ENCODE assay signal across 1 cellular context in the genomic region with DNA sequence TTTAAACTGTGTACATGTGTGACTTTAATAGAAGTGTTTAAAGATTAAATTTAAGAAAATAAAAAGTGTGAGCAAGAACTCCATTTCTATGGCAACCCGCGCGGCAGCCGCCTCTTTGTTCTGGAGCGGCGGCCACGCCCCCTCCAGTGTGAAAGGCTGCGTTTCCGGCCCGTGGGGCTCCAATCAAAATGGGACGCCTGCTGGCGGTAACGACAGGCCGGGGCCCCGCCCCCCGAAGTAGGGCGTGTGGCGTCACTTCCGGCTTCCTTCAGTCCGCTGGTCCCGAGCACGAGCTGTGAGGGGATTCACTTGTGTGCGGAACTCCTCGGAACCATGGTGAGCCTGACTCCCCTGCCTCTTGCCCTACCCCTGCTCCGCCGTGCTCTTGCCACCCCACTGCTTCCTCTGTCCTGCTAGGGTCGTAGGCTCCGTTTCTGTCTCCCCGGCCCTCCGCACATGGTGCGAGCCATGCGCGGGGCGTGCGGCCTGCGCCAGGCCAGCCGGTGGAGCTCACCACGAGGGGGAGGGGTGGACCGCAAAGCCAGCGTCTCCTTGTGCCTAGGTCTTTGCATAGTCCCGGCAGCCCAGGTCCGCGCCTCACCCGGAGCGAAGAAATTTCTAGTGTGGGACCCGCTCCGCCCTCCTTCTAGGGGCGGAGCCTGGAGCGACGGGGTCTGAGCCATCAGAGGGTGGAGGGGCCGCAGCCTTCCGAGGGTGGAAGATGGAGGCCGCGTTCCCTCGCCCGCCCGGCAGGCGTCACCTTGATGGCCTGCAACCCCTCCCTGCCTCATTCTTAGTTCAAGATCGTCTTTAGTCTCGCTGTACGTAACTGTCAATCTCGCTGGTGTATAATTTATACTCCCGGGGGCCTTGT.
TF ChIP-seq lines count a peak whose summit lies in the region.

A gene (plus strand): TSS at position 271 of the 874 bp plus-strand sequence. CDS start 63 bp downstream, at position 334.

TF ChIP-seq in H1, 55 proteins besides CTCF, POLR2A, EP300 and RAD21:
- TF ChIP-seq GABPA (IDR thresholded peaks at IDR 0.05; ENCODE audit: borderline replicate concordance, insufficient read depth, low read length) (peak; percentile 79; the same call in 1 of the 2 replicates), TCF12 (IDR thresholded peaks at IDR 0.05; ENCODE audit: low read depth, low read length) (no peak), PHF8 (conservative IDR thresholded peaks at IDR 0.05; ENCODE audit: low read depth, low read length) (peak; percentile 100), ASH2L (IDR thresholded peaks at IDR 0.05; ENCODE audit: low read length) (peak; percentile 89), TAF7 (optimal IDR thresholded peaks at IDR 0.05; ENCODE audit: borderline replicate concordance, low read depth, low read length) (peak; percentile 87), JUND (IDR thresholded peaks at IDR 0.05; ENCODE audit: low read length) (peak; percentile 49; the same call in 1 of the 2 replicates), TAF1 (IDR thresholded peaks at IDR 0.05; ENCODE audit: low read depth, low read length) (peak; percentile 98), TBP (IDR thresholded peaks at IDR 0.05; ENCODE audit: low read depth, low read length) (peak; percentile 92), NANOG (IDR thresholded peaks at IDR 0.05; ENCODE audit: insufficient read depth, low read depth, low read length, poor library complexity, severe bottlenecking) (peak; percentile 43), SRF (IDR thresholded peaks at IDR 0.05; ENCODE audit: low read depth, low read length) (no peak), CHD1 (IDR thresholded peaks at IDR 0.05; ENCODE audit: low read depth, low read length) (peak; percentile 68; the same call in 1 of the 2 replicates), RFX5 (IDR thresholded peaks at IDR 0.05; ENCODE audit: borderline replicate concordance, low read depth, low read length) (no peak), CREB1 (IDR thresholded peaks at IDR 0.05) (peak; percentile 89), NRF1 (IDR thresholded peaks at IDR 0.05; ENCODE audit: low read depth, low read length) (no peak), SIN3A (conservative IDR thresholded peaks at IDR 0.05 in 1 of 2, IDR thresholded peaks at IDR 0.05 in 1 of 2; ENCODE audit: low read depth in 1 of 2, low read length in 2 of 2) (peak; percentile 59 to 78; a peak in 2 of 4 replicates), POLR2AphosphoS5 (IDR thresholded peaks at IDR 0.05; ENCODE audit: low read depth, low read length) (peak; percentile 99), RBBP5 (IDR thresholded peaks at IDR 0.05; ENCODE audit: borderline replicate concordance, low read depth, low read length) (peak; percentile 75), YY1 (IDR thresholded peaks at IDR 0.05; ENCODE audit: low read depth, low read length) (peak; percentile 69), KDM4A (IDR thresholded peaks at IDR 0.05; ENCODE audit: low read depth, low read length, severe bottlenecking) (peak; percentile 51), SIX5 (IDR thresholded peaks at IDR 0.05; ENCODE audit: low read depth, low read length) (no peak)
- TF ChIP-seq, protein P1, sequence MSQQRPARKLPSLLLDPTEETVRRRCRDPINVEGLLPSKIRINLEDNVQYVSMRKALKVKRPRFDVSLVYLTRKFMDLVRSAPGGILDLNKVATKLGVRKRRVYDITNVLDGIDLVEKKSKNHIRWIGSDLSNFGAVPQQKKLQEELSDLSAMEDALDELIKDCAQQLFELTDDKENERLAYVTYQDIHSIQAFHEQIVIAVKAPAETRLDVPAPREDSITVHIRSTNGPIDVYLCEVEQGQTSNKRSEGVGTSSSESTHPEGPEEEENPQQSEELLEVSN (IDR thresholded peaks at IDR 0.05), result 0 out of 2 replicates have a peak, but pooled peaks have one; percentile 19
- TF ChIP-seq, protein P2, sequence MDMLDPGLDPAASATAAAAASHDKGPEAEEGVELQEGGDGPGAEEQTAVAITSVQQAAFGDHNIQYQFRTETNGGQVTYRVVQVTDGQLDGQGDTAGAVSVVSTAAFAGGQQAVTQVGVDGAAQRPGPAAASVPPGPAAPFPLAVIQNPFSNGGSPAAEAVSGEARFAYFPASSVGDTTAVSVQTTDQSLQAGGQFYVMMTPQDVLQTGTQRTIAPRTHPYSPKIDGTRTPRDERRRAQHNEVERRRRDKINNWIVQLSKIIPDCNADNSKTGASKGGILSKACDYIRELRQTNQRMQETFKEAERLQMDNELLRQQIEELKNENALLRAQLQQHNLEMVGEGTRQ (IDR thresholded peaks at IDR 0.05; ENCODE audit: low read length), result 0 out of 2 replicates have a peak, but pooled peaks have one; percentile 24
- TF ChIP-seq, protein P3, sequence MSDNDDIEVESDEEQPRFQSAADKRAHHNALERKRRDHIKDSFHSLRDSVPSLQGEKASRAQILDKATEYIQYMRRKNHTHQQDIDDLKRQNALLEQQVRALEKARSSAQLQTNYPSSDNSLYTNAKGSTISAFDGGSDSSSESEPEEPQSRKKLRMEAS (IDR thresholded peaks at IDR 0.05), result peak; percentile 97
TF ChIP-seq in H1: peak in this region for 18.
